9 cellular contexts compared by ENCODE assay signal in genomic region chr9:109968332-109968657, GRCh38.
DNase-seq lines count a peak whose midpoint lies in the region; ATAC-seq and TF ChIP-seq lines count a peak whose summit lies in the region.
"Had no signal": no experiment of that assay in that cellular context is flagged by ENCODE, and none has a peak within 500 bp of the region (broad histone marks: within the 10 kb centered on the region; RNA-seq: fewer than 3 reads in every experiment).

No MANE protein-coding gene starts in this region.

- no peaks in the 10 kb centered on the region for H3K9me3 Mint-ChIP-seq in T-helper 1 cell treated with Interleukin-12 subunit alpha and Interleukin-12 subunit beta and Interleukin-4 antibody, amounts not matched to agents 30 μg/mL and 1 μg/mL, for 36 hours
- no peaks in the 10 kb centered on the region for H3K9me3 Mint-ChIP-seq in mesothelial cell of epicardium

- peaks cover 72% of the 10 kb centered on the region for H3K4me1 Mint-ChIP-seq in T-helper 1 cell treated with Interleukin-12 subunit alpha and Interleukin-12 subunit beta and Interleukin-4 antibody, amounts not matched to agents 30 μg/mL and 1 μg/mL, for 36 hours (ENCODE audit: low read depth)
- H3K4me1 Mint-ChIP-seq in mesothelial cell of epicardium, result peaks cover 14% of the 10 kb centered on the region

- TF ChIP-seq CTCF in GM13976 (IDR thresholded peaks at IDR 0.05; ENCODE audit: borderline replicate concordance, control extremely low read depth, extremely low read depth, insufficient read depth, missing control alignments), result no peak
- no peak for TF ChIP-seq CTCF in mesothelial cell of epicardium (IDR thresholded peaks at IDR 0.05; ENCODE audit: unreplicated experiment)

- in situ Hi-C loops in GM13976 (cut with MboI; ENCODE audit: low sequenced_read_pairs, unreplicated experiment), result loop anchor here (10.0 kb wide), 1 partner anchor 87 kb away; no protein-coding TSS in a partner anchor

- DNase-seq in GM13976 (ENCODE audit: low spot score) (peak; percentile 36), mesothelial cell of epicardium (ENCODE audit: low spot score in 2 of 2, unreplicated experiment in 2 of 2) (no peak), AG08396 (ENCODE audit: low spot score) (no peak), COLO668 (lab: John Stamatoyannopoulos, UW; ENCODE audit: unreplicated experiment) (no peak), SHP77 treated with DMSO at 0.1 percent for 48 hours (lab: John Stamatoyannopoulos, UW) (no peak), NOMO-1 (lab: John Stamatoyannopoulos, UW; ENCODE audit: unreplicated experiment in 2 of 2) (no peak)
- DNase-seq: NCI-H774 had no signal

- peaks cover 16% of the 10 kb centered on the region for H3K36me3 Mint-ChIP-seq in T-helper 1 cell treated with Interleukin-12 subunit alpha and Interleukin-12 subunit beta and Interleukin-4 antibody, amounts not matched to agents 30 μg/mL and 1 μg/mL, for 36 hours (ENCODE audit: low read depth)
- H3K36me3 Mint-ChIP-seq in mesothelial cell of epicardium, result no peaks in the 10 kb centered on the region

- peak overlapping the region; percentile 89 for H3K27ac Mint-ChIP-seq in T-helper 1 cell treated with Interleukin-12 subunit alpha and Interleukin-12 subunit beta and Interleukin-4 antibody, amounts not matched to agents 30 μg/mL and 1 μg/mL, for 36 hours
- peak overlapping the region; percentile 64 for H3K27ac Mint-ChIP-seq in mesothelial cell of epicardium

- peak; percentile 44 for ATAC-seq in GM21723 (IDR thresholded peaks at IDR 0.05; ENCODE audit: unreplicated experiment)

- H3K4me3 Mint-ChIP-seq in T-helper 1 cell treated with Interleukin-12 subunit alpha and Interleukin-12 subunit beta and Interleukin-4 antibody, amounts not matched to agents 30 μg/mL and 1 μg/mL, for 36 hours, result peak overlapping the region; percentile 57
- H3K4me3 Mint-ChIP-seq in mesothelial cell of epicardium, result no peak overlapping the region

- peaks cover 13% of the 10 kb centered on the region for H3K27me3 Mint-ChIP-seq in T-helper 1 cell treated with Interleukin-12 subunit alpha and Interleukin-12 subunit beta and Interleukin-4 antibody, amounts not matched to agents 30 μg/mL and 1 μg/mL, for 36 hours (ENCODE audit: low read depth)
- H3K27me3 Mint-ChIP-seq in mesothelial cell of epicardium (ENCODE audit: low read depth), result no peaks in the 10 kb centered on the region
